2 cellular contexts compared by ENCODE assay signal in genomic region chr7:50481867-50482266, GRCh38.
TF ChIP-seq lines count a peak whose summit lies in the region.

No MANE protein-coding gene starts in this region.

TF ChIP-seq in HCT116, 20 proteins besides CTCF, POLR2A, EP300 and RAD21 (continued from another document):
- TF ChIP-seq ZBTB33 (IDR thresholded peaks at IDR 0.05; ENCODE audit: extremely low read depth, insufficient replicate concordance, low read length): no peak
- no peak for TF ChIP-seq CBX3 (IDR thresholded peaks at IDR 0.05; ENCODE audit: low read depth)
- no peak for TF ChIP-seq TCF7L2 (IDR thresholded peaks at IDR 0.05; ENCODE audit: borderline replicate concordance, extremely low read depth, insufficient read depth, insufficient read length)
- no peak for TF ChIP-seq ELF1 (IDR thresholded peaks at IDR 0.05; ENCODE audit: borderline replicate concordance, low read depth)

TF ChIP-seq in WTC11, 78 proteins besides CTCF, POLR2A, EP300 and RAD21 (continued from another document):
- no peak for TF ChIP-seq HMGXB4 (CRISPR knock-in tag; IDR thresholded peaks at IDR 0.05)
- TF ChIP-seq JUN (CRISPR knock-in tag; IDR thresholded peaks at IDR 0.05): no peak
- TF ChIP-seq USF2 (CRISPR knock-in tag; IDR thresholded peaks at IDR 0.05): no peak
- no peak for TF ChIP-seq ATF1 (CRISPR knock-in tag; IDR thresholded peaks at IDR 0.05)
- no peak for TF ChIP-seq USF1 (CRISPR knock-in tag; IDR thresholded peaks at IDR 0.05)
- no peak for TF ChIP-seq PREB (CRISPR knock-in tag; IDR thresholded peaks at IDR 0.05; ENCODE audit: borderline replicate concordance)
- TF ChIP-seq ATF2 (CRISPR knock-in tag; IDR thresholded peaks at IDR 0.05; ENCODE audit: borderline replicate concordance, low read depth): no peak
